In the genomic region with DNA sequence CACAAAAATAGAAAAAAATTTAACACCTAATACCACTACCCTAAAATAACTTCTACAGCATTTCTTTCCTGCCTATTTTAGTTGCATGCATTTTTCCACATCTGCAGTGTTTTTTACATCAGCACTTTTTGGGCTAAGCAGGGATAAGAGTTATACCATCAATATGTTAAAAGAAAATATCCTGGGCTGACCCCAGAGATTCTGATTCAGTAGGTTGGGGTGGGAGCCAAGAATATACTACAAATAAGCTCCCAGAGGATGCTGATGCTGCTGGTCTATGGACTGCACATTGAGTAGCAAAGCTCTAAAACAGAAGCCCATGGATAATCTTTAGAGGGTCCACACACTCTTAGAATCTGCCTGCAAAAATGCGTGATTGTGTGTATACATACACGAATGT, we compare ENCODE assay signal across 23 cellular contexts. TPM values are rescaled to one million over a fixed set of nuclear protein-coding genes. Genes with fewer than 3 reads are reported as not detected.
DNase-seq lines count a peak whose midpoint lies in the region; ATAC-seq and TF ChIP-seq lines count a peak whose summit lies in the region.
"Had no signal": no experiment of that assay in that cellular context is flagged by ENCODE, and none has a peak within 500 bp of the region (broad histone marks: within the 10 kb centered on the region; RNA-seq: fewer than 3 reads in every experiment).

No MANE protein-coding gene starts in this region.

- no peak overlapping the region for H2BK15ac ChIP-seq in IMR-90 (ENCODE audit: low read depth, low read length)

- H3K4ac ChIP-seq in IMR-90 (ENCODE audit: low read depth, low read length): no peak overlapping the region

- no peak overlapping the region for H3K27ac ChIP-seq in IMR-90 (ENCODE audit: insufficient read depth, low read length)
- H3K27ac ChIP-seq in smooth muscle cell (ENCODE audit: low read depth): peak overlapping the region; percentile 8
- H3K27ac ChIP-seq: BLaER1, SK-N-MC had no signal

- no TSS peak for BruUV-seq in IMR-90 (replicated peaks; lab: Mats Ljungman, UMichigan)

- DNase-seq in T-helper 1 cell: no peak
- DNase-seq in IMR-90: peak; percentile 72
- DNase-seq in activated naive CD8-positive, alpha-beta T cell treated with anti-CD3 and anti-CD28 coated beads, Interleukin-2, amount 50 U/mL, for 24 hours: no peak
- no peak for DNase-seq in smooth muscle cell (lab: John Stamatoyannopoulos, UW; ENCODE audit: unreplicated experiment)
- DNase-seq in SHP77 (lab: John Stamatoyannopoulos, UW): no peak
- DNase-seq: 8988T; activated CD4-positive, alpha-beta T cell treated with anti-CD3 and anti-CD28 coated beads, Interleukin-2, amount 50 U/mL, for 4 hours; DMS153; endodermal cell; naive thymus-derived CD4-positive, alpha-beta T cell; NCI-H1436 treated with DMSO at 0.1 percent for 48 hours; Peyer's patch; stimulated activated CD4-positive, alpha-beta T cell treated with anti-CD3 and anti-CD28 coated beads, Interleukin-2, amount 100 ng/mL, for 48 hours had no signal

- CTCF ChIA-PET in IMR-90 (lab: Yijun Ruan, JAX): interaction anchor here (0.6 kb wide), 1 partner anchor 94 kb away, joined by 3 read pairs; no protein-coding TSS in a partner anchor

- WGBS in IMR-90 (ENCODE audit: extremely low coverage in 2 of 2, insufficient read length in 1 of 2), 2 experiments: no CpG with 5 or more reads among the region's 2 CpGs
- 89% methylated on average over 2 of the region's 2 CpGs for WGBS in smooth muscle cell (ENCODE audit: low lambda C conversion rate)

- H3K27me3 ChIP-seq in IMR-90 (ENCODE audit: control insufficient read depth, insufficient read depth, low read length) (no peaks in the 10 kb centered on the region), smooth muscle cell (ENCODE audit: low read depth) (no peaks in the 10 kb centered on the region)
- H3K27me3 ChIP-seq: ascending aorta, BLaER1, Peyer's patch had no signal

- peak overlapping the region; percentile 72 for H3K27ac Mint-ChIP-seq in T-helper 1 cell treated with Interleukin-12 subunit alpha and Interleukin-12 subunit beta and Interleukin-4 antibody, amounts not matched to agents 30 μg/mL and 1 μg/mL, for 36 hours
- H3K27ac Mint-ChIP-seq in activated naive CD8-positive, alpha-beta T cell treated with anti-CD3 and anti-CD28 coated beads, Interleukin-2, amount 50 U/mL, for 24 hours: peak overlapping the region; percentile 60
- H3K27ac Mint-ChIP-seq: endodermal cell, memory B cell had no signal

- no peak overlapping the region for H2AK9ac ChIP-seq in IMR-90 (replicated peaks; ENCODE audit: low read depth, low read length, poor library complexity)

- H3K79me1 ChIP-seq in IMR-90 (ENCODE audit: low read depth in 1 of 2, low read length in 2 of 2): peaks cover 10 to 28% of the 10 kb centered on the region in 2 experiments; a peak in 3 of 4 replicates

- H3K36me3 Mint-ChIP-seq in T-helper 1 cell treated with Interleukin-12 subunit alpha and Interleukin-12 subunit beta and Interleukin-4 antibody, amounts not matched to agents 30 μg/mL and 1 μg/mL, for 36 hours (ENCODE audit: low read depth): peaks cover 73% of the 10 kb centered on the region
- H3K36me3 Mint-ChIP-seq in activated naive CD8-positive, alpha-beta T cell treated with anti-CD3 and anti-CD28 coated beads, Interleukin-2, amount 50 U/mL, for 24 hours (ENCODE audit: low read depth): peaks cover 59% of the 10 kb centered on the region

- no peak overlapping the region for H3K14ac ChIP-seq in IMR-90 (replicated peaks; ENCODE audit: low read depth, low read length)

- no peak for TF ChIP-seq RAD21 in IMR-90 (IDR thresholded peaks at IDR 0.05; ENCODE audit: low read length)

- no peak for TF ChIP-seq POLR2A in IMR-90 (IDR thresholded peaks at IDR 0.05; ENCODE audit: low read depth, low read length)

- no peak overlapping the region for H3K56ac ChIP-seq in IMR-90 (ENCODE audit: extremely low read depth, insufficient read depth, low read length)

- H3K4me3 Mint-ChIP-seq in T-helper 1 cell treated with Interleukin-12 subunit alpha and Interleukin-12 subunit beta and Interleukin-4 antibody, amounts not matched to agents 30 μg/mL and 1 μg/mL, for 36 hours: peak overlapping the region; percentile 15
- peak overlapping the region; percentile 38 for H3K4me3 Mint-ChIP-seq in activated naive CD8-positive, alpha-beta T cell treated with anti-CD3 and anti-CD28 coated beads, Interleukin-2, amount 50 U/mL, for 24 hours
- H3K4me3 Mint-ChIP-seq: endodermal cell, memory B cell had no signal

- peak; percentile 36 for ATAC-seq in IMR-90 (ENCODE audit: low read depth)
- no peak for ATAC-seq in activated naive CD8-positive, alpha-beta T cell treated with anti-CD3 and anti-CD28 coated beads, Interleukin-2, amount 50 U/mL, for 24 hours
- ATAC-seq in HG02588 (IDR thresholded peaks at IDR 0.05; ENCODE audit: unreplicated experiment): no peak
- ATAC-seq in GM18867 (IDR thresholded peaks at IDR 0.05; ENCODE audit: unreplicated experiment): no peak
- ATAC-seq: naive thymus-derived CD4-positive, alpha-beta T cell had no signal

- no peak overlapping the region for H2BK20ac ChIP-seq in IMR-90 (ENCODE audit: low read depth, low read length)

- H3K9me3 Mint-ChIP-seq in T-helper 1 cell treated with Interleukin-12 subunit alpha and Interleukin-12 subunit beta and Interleukin-4 antibody, amounts not matched to agents 30 μg/mL and 1 μg/mL, for 36 hours: peaks cover 3% of the 10 kb centered on the region
- no peaks in the 10 kb centered on the region for H3K9me3 Mint-ChIP-seq in activated naive CD8-positive, alpha-beta T cell treated with anti-CD3 and anti-CD28 coated beads, Interleukin-2, amount 50 U/mL, for 24 hours
- H3K9me3 Mint-ChIP-seq: endodermal cell, memory B cell had no signal

- intact Hi-C loops in IMR-90 (cut with micrococcal nuclease): no loop called here

- H3K4me1 Mint-ChIP-seq in T-helper 1 cell treated with Interleukin-12 subunit alpha and Interleukin-12 subunit beta and Interleukin-4 antibody, amounts not matched to agents 30 μg/mL and 1 μg/mL, for 36 hours (ENCODE audit: low read depth): peaks cover 67% of the 10 kb centered on the region
- peaks cover 64% of the 10 kb centered on the region for H3K4me1 Mint-ChIP-seq in activated naive CD8-positive, alpha-beta T cell treated with anti-CD3 and anti-CD28 coated beads, Interleukin-2, amount 50 U/mL, for 24 hours

- H3K79me2 ChIP-seq in smooth muscle cell (ENCODE audit: low read depth): no peaks in the 10 kb centered on the region

- H3F3A ChIP-seq in smooth muscle cell (ENCODE audit: low read depth): peaks cover 7% of the 10 kb centered on the region

- H3K9me3 ChIP-seq in IMR-90 (ENCODE audit: control insufficient read depth, insufficient read depth, low read length): no peaks in the 10 kb centered on the region
- H3K9me3 ChIP-seq in smooth muscle cell (replicated peaks; ENCODE audit: low read depth): no peaks in the 10 kb centered on the region
- H3K9me3 ChIP-seq: ascending aorta, BLaER1, Peyer's patch, thoracic aorta had no signal

- H3K4me3 ChIP-seq in IMR-90 (ENCODE audit: insufficient read depth, low read depth, low read length): no peak overlapping the region
- no peak overlapping the region for H3K4me3 ChIP-seq in smooth muscle cell
- H3K4me3 ChIP-seq: ascending aorta, BLaER1, Peyer's patch, SK-N-MC, thoracic aorta had no signal

- H3K23ac ChIP-seq in IMR-90 (ENCODE audit: low read depth, low read length): no peak overlapping the region

- no peak overlapping the region for H2AK5ac ChIP-seq in IMR-90 (ENCODE audit: low read depth, low read length)

- peaks cover 21% of the 10 kb centered on the region for H3K4me1 ChIP-seq in IMR-90 (ENCODE audit: control insufficient read depth, insufficient read depth, low read length)
- H3K4me1 ChIP-seq in smooth muscle cell (ENCODE audit: low read depth): no peaks in the 10 kb centered on the region

- no peak overlapping the region for H2BK5ac ChIP-seq in IMR-90 (ENCODE audit: low read depth, low read length, poor library complexity, severe bottlenecking)

- H4K20me1 ChIP-seq in IMR-90 (ENCODE audit: insufficient read depth, low read length) (peaks cover 6% of the 10 kb centered on the region), smooth muscle cell (ENCODE audit: low read depth) (no peaks in the 10 kb centered on the region)

- H4K8ac ChIP-seq in IMR-90 (ENCODE audit: low read depth in 2 of 2, low read length in 2 of 2): no peak overlapping the region

- POLR2A ChIA-PET in IMR-90 (lab: Charles Lee; ENCODE audit: unreplicated experiment): interaction anchor here (0.8 kb wide), 1 partner anchor 8 kb away, joined by 3 read pairs; no protein-coding TSS in a partner anchor

- H3K4me2 ChIP-seq in IMR-90 (ENCODE audit: low read depth, low read length): no peak overlapping the region
- peak overlapping the region; percentile 14 for H3K4me2 ChIP-seq in smooth muscle cell
- H3K4me2 ChIP-seq: BLaER1 had no signal

- H2AFZ ChIP-seq in IMR-90 (replicated peaks; ENCODE audit: low read length, poor library complexity) (no peak overlapping the region), smooth muscle cell (ENCODE audit: low read depth) (no peak overlapping the region)

- no peak overlapping the region for H4K91ac ChIP-seq in IMR-90 (ENCODE audit: insufficient read depth, low read depth, low read length)

- peaks cover 24% of the 10 kb centered on the region for H3K36me3 ChIP-seq in IMR-90 (ENCODE audit: control insufficient read depth, insufficient read depth, low read length)
- H3K36me3 ChIP-seq in smooth muscle cell (ENCODE audit: low read depth): no peaks in the 10 kb centered on the region

- H3K27me3 Mint-ChIP-seq in T-helper 1 cell treated with Interleukin-12 subunit alpha and Interleukin-12 subunit beta and Interleukin-4 antibody, amounts not matched to agents 30 μg/mL and 1 μg/mL, for 36 hours (ENCODE audit: low read depth): no peaks in the 10 kb centered on the region
- H3K27me3 Mint-ChIP-seq in activated naive CD8-positive, alpha-beta T cell treated with anti-CD3 and anti-CD28 coated beads, Interleukin-2, amount 50 U/mL, for 24 hours: no peaks in the 10 kb centered on the region
- H3K27me3 Mint-ChIP-seq: memory B cell; naive thymus-derived CD4-positive, alpha-beta T cell had no signal

- no peak overlapping the region for H3K9ac ChIP-seq in IMR-90 (ENCODE audit: low read depth, low read length)
- H3K9ac ChIP-seq in smooth muscle cell (ENCODE audit: low read depth): no peak overlapping the region
- H3K9ac ChIP-seq: BLaER1 had no signal

- H2BK120ac ChIP-seq in IMR-90 (ENCODE audit: low read depth, low read length): no peak overlapping the region

- H4K5ac ChIP-seq in IMR-90 (ENCODE audit: low read depth, low read length): no peak overlapping the region

- dilution Hi-C loops in IMR-90 (cut with HindIII; ENCODE audit: low sequenced_read_pairs, unreplicated experiment): no loop called here

- in situ Hi-C loops in IMR-90 (cut with MboI; ENCODE audit: low sequenced_read_pairs): no loop called here

- TF ChIP-seq CTCF in IMR-90 (conservative IDR thresholded peaks at IDR 0.05; ENCODE audit: low read depth, low read length) (no peak), smooth muscle cell (IDR thresholded peaks at IDR 0.05; ENCODE audit: borderline replicate concordance, insufficient read depth, poor library complexity, severe bottlenecking) (no peak)

- H3K9me1 ChIP-seq in IMR-90 (ENCODE audit: insufficient read depth, low read length): peaks cover 24% of the 10 kb centered on the region

- H3K18ac ChIP-seq in IMR-90 (ENCODE audit: low read depth, low read length): no peak overlapping the region

RNA-seq across cellular contexts. Expression of a gene that starts 14.8 kb away (rescaled TPM):
- total RNA-seq in IMR-90 (2012; rRNA removed): 16.1 and 20.1 TPM in 2 replicates
- polyA plus RNA-seq in IMR-90 (2012; rRNA removed): 12.0 and 13.7 TPM in 2 replicates
- polyA plus RNA-seq in IMR-90 (2012; cell fraction: cytosol; rRNA removed): 6.7 and 10.1 TPM in 2 replicates
- polyA plus RNA-seq in IMR-90 (2012; cell fraction: nucleus; rRNA removed; ENCODE audit: low replicate concordance): 6.8 and 8.8 TPM in 2 replicates
- total RNA-seq in smooth muscle cell: 19.0 and 20.9 TPM in 2 replicates
- 4.5 and 7.4 TPM in 2 replicates for polyA plus RNA-seq in smooth muscle cell

RNA-seq across cellular contexts. Expression of a gene that starts 37.6 kb away (rescaled TPM):
- total RNA-seq in IMR-90 (2012; rRNA removed): under 0.01 TPM in 1 of 2 replicates, not detected in the other
- polyA plus RNA-seq in IMR-90 (2012; rRNA removed): not detected in 2 replicates
- polyA plus RNA-seq in IMR-90 (2012; cell fraction: cytosol; rRNA removed): not detected in 2 replicates
- not detected in 2 replicates for polyA plus RNA-seq in IMR-90 (2012; cell fraction: nucleus; rRNA removed; ENCODE audit: low replicate concordance)
- total RNA-seq in smooth muscle cell: 0.13 and 0.81 TPM in 2 replicates
- polyA plus RNA-seq in smooth muscle cell: 0.19 and 0.35 TPM in 2 replicates
- total RNA-seq: chondrocyte, endodermal cell had no signal

RNA-seq across cellular contexts. Expression of a gene that starts 46.5 kb away (rescaled TPM):
- total RNA-seq in IMR-90 (2012; rRNA removed) (not detected in 2 replicates), smooth muscle cell (0.76 and 1.5 TPM in 2 replicates)
- polyA plus RNA-seq in IMR-90 (2012; rRNA removed) (not detected in 2 replicates), smooth muscle cell (0.30 TPM in 1 of 2 replicates, not detected in the other)
- polyA plus RNA-seq in IMR-90 (2012; cell fraction: cytosol; rRNA removed): not detected in 2 replicates
- not detected in 2 replicates for polyA plus RNA-seq in IMR-90 (2012; cell fraction: nucleus; rRNA removed; ENCODE audit: low replicate concordance)
- total RNA-seq: ascending aorta, chondrocyte, endodermal cell, fibroblast of villous mesenchyme, Peyer's patch, thoracic aorta had no signal
- polyA plus RNA-seq: naive thymus-derived CD4-positive, alpha-beta T cell had no signal
